ENCODE assay signal across 8 cellular contexts in genomic region chr17:13024526-13025263, GRCh38. TPM values are rescaled to one million over a fixed set of nuclear protein-coding genes. Genes with fewer than 3 reads are reported as not detected.
DNase-seq lines count a peak whose midpoint lies in the region; ATAC-seq and TF ChIP-seq lines count a peak whose summit lies in the region.

No MANE protein-coding gene starts in this region.

- H3K79me1 ChIP-seq in neuronal stem cell (ENCODE audit: low read depth, low read length): no peaks in the 10 kb centered on the region

- POLR2A ChIA-PET in CD4-positive, alpha-beta T cell (lab: Charles Lee): no interaction called here

- H2BK120ac ChIP-seq in neuronal stem cell (ENCODE audit: low read depth, low read length): no peak overlapping the region

- H3K4me1 Mint-ChIP-seq in CD4-positive, alpha-beta T cell (ENCODE audit: low read depth): peaks cover 6% of the 10 kb centered on the region
- peaks cover 4% of the 10 kb centered on the region for H3K4me1 Mint-ChIP-seq in activated T-cell treated with anti-CD3 and anti-CD28 coated beads, Interleukin-2, amount 50 U/mL, for 4 hours (ENCODE audit: low read depth)

- no CpG with 5 or more reads among the region's 19 CpGs for WGBS in neuronal stem cell (ENCODE audit: extremely low coverage in 2 of 2, insufficient read length in 2 of 2, insufficient replicate concordance in 1 of 2), 2 donors

- H3K36me3 ChIP-seq in OCI-LY3 (replicated peaks; ENCODE audit: low read depth, low read length) (no peaks in the 10 kb centered on the region), fibroblast of lung (ENCODE audit: control insufficient read depth, insufficient read depth, low read length) (no peaks in the 10 kb centered on the region), neuronal stem cell (replicated peaks in 1 of 2; ENCODE audit: control insufficient read depth in 2 of 2, insufficient read depth in 2 of 2, low read length in 2 of 2) (no peaks in the 10 kb centered on the region)

- no peak overlapping the region for H3K27ac Mint-ChIP-seq in CD4-positive, alpha-beta T cell

- H3K4me3 ChIP-seq in OCI-LY3 (ENCODE audit: low read length): peak overlapping the region; percentile 78
- H3K4me3 ChIP-seq in fibroblast of lung (replicated peaks in 1 of 4; ENCODE audit: control extremely low read depth in 1 of 4, insufficient read depth in 1 of 4, low read depth in 3 of 4, low read length in 4 of 4): peak overlapping the region in 1 of 4 experiments; percentile 25
- peak overlapping the region; percentile 5 to 65 for H3K4me3 ChIP-seq in neuronal stem cell (ENCODE audit: low read length in 2 of 2)

- no peak overlapping the region for H3K18ac ChIP-seq in neuronal stem cell (ENCODE audit: low read length)

- no peak overlapping the region for H4K91ac ChIP-seq in neuronal stem cell (ENCODE audit: low read depth, low read length, poor library complexity)

- H3K14ac ChIP-seq in neuronal stem cell (ENCODE audit: low read length): no peak overlapping the region

- intact Hi-C loops in CD4-positive, alpha-beta T cell (cut with DNase I, micrococcal nuclease): loop anchor here in 1 of 2 experiments (10.0 kb wide), 2 partner anchors 1040 to 1180 kb away; partner anchors contain the start of gene COX10

- H3K4me3 Mint-ChIP-seq in CD4-positive, alpha-beta T cell: no peak overlapping the region
- peak overlapping the region; percentile 29 for H3K4me3 Mint-ChIP-seq in activated T-cell treated with anti-CD3 and anti-CD28 coated beads, Interleukin-2, amount 50 U/mL, for 4 hours

- H2AK5ac ChIP-seq in neuronal stem cell (ENCODE audit: low read depth, low read length): no peak overlapping the region

- H3K27me3 Mint-ChIP-seq in CD4-positive, alpha-beta T cell: peaks cover 17% of the 10 kb centered on the region
- peaks cover 7% of the 10 kb centered on the region for H3K27me3 Mint-ChIP-seq in activated T-cell treated with anti-CD3 and anti-CD28 coated beads, Interleukin-2, amount 50 U/mL, for 4 hours (ENCODE audit: low read depth)

- no peak overlapping the region for H2BK15ac ChIP-seq in neuronal stem cell (ENCODE audit: low read length)

- no peak overlapping the region for H2BK5ac ChIP-seq in neuronal stem cell (ENCODE audit: low read length)

- no peaks in the 10 kb centered on the region for H3K36me3 Mint-ChIP-seq in CD4-positive, alpha-beta T cell (ENCODE audit: low read depth)
- no peaks in the 10 kb centered on the region for H3K36me3 Mint-ChIP-seq in activated T-cell treated with anti-CD3 and anti-CD28 coated beads, Interleukin-2, amount 50 U/mL, for 4 hours (ENCODE audit: insufficient read depth)

- CTCF ChIA-PET in CD4-positive, alpha-beta T cell (lab: Charles Lee): no interaction called here

- peak overlapping the region; percentile 44 for H3K9ac ChIP-seq in OCI-LY3 (ENCODE audit: low read length)
- H3K9ac ChIP-seq in fibroblast of lung (ENCODE audit: insufficient read depth, low read length): no peak overlapping the region
- no peak overlapping the region for H3K9ac ChIP-seq in neuronal stem cell (ENCODE audit: low read depth, low read length, poor library complexity)

- no peak overlapping the region for H3K23ac ChIP-seq in neuronal stem cell (ENCODE audit: low read depth, low read length, poor library complexity)

- H3K9me3 ChIP-seq in CD4-positive, alpha-beta T cell (ENCODE audit: control insufficient read depth, low read length): no peaks in the 10 kb centered on the region
- H3K9me3 ChIP-seq in OCI-LY3 (ENCODE audit: insufficient read depth, low read length) (no peaks in the 10 kb centered on the region), fibroblast of lung (ENCODE audit: control insufficient read depth, insufficient read depth, low read depth, low read length) (no peaks in the 10 kb centered on the region), neuronal stem cell (replicated peaks in 1 of 2; ENCODE audit: control insufficient read depth in 2 of 2, insufficient read depth in 1 of 2, low read depth in 1 of 2, low read length in 2 of 2) (no peaks in the 10 kb centered on the region)

- no peaks in the 10 kb centered on the region for H4K20me1 ChIP-seq in OCI-LY3 (ENCODE audit: insufficient read depth, low read length)
- H4K20me1 ChIP-seq in fibroblast of lung (ENCODE audit: control insufficient read depth, extremely low read depth, insufficient read depth, low read length): no peaks in the 10 kb centered on the region

- DNase-seq in CD4-positive, alpha-beta T cell: peak; percentile 39 to 70 (median 50)
- DNase-seq in activated T-cell treated with anti-CD3 and anti-CD28 coated beads, Interleukin-2, amount 50 U/mL, for 4 hours: peak; percentile 55
- peak; percentile 30 to 60 for DNase-seq in fibroblast of lung (ENCODE audit: low read depth in 2 of 2)
- peak; percentile 74 for DNase-seq in neuronal stem cell (ENCODE audit: low spot score)
- peak; percentile 73 for DNase-seq in superior temporal gyrus (ENCODE audit: extremely low spot score)

- no peaks in the 10 kb centered on the region for H3K27me3 ChIP-seq in CD4-positive, alpha-beta T cell (ENCODE audit: control insufficient read depth, insufficient read depth, low read length)
- no peaks in the 10 kb centered on the region for H3K27me3 ChIP-seq in OCI-LY3 (ENCODE audit: low read depth, low read length)
- H3K27me3 ChIP-seq in fibroblast of lung (ENCODE audit: control insufficient read depth, insufficient read depth, low read length): no peaks in the 10 kb centered on the region
- no peaks in the 10 kb centered on the region for H3K27me3 ChIP-seq in neuronal stem cell (ENCODE audit: control insufficient read depth in 3 of 3, insufficient read depth in 3 of 3, low read depth in 1 of 3, low read length in 3 of 3)

- H3K27ac ChIP-seq in CD4-positive, alpha-beta T cell (ENCODE audit: low read depth, low read length): no peak overlapping the region
- H3K27ac ChIP-seq in OCI-LY3 (ENCODE audit: low read length): no peak overlapping the region
- H3K27ac ChIP-seq in fibroblast of lung (ENCODE audit: insufficient read depth, low read length): no peak overlapping the region
- H3K27ac ChIP-seq in neuronal stem cell (replicated peaks; ENCODE audit: low read length): no peak overlapping the region

- H4K8ac ChIP-seq in neuronal stem cell (ENCODE audit: low read depth, low read length): no peak overlapping the region

- peak; percentile 100 for ATAC-seq in CD4-positive, alpha-beta T cell (ENCODE audit: poor library complexity)
- peak; percentile 78 for ATAC-seq in GM19324 (IDR thresholded peaks at IDR 0.05; ENCODE audit: low FRiP score, unreplicated experiment)
- peak; percentile 90 for ATAC-seq in HG03432 (IDR thresholded peaks at IDR 0.05; ENCODE audit: unreplicated experiment)
- peak; percentile 98 to 99 for ATAC-seq in activated T-cell treated with anti-CD3 and anti-CD28 coated beads, Interleukin-2, amount 50 U/mL, for 4 hours

- H2AFZ ChIP-seq in OCI-LY3 (ENCODE audit: low read depth, low read length): peak overlapping the region; percentile 99
- no peak overlapping the region for H2AFZ ChIP-seq in fibroblast of lung (ENCODE audit: low read length)
- peak overlapping the region; percentile 86 for H2AFZ ChIP-seq in neuronal stem cell (ENCODE audit: low read length)

- H3K9me3 Mint-ChIP-seq in CD4-positive, alpha-beta T cell: no peaks in the 10 kb centered on the region
- H3K9me3 Mint-ChIP-seq in activated T-cell treated with anti-CD3 and anti-CD28 coated beads, Interleukin-2, amount 50 U/mL, for 4 hours: no peaks in the 10 kb centered on the region

- peaks cover 9% of the 10 kb centered on the region; the same call in 1 of the 2 replicates for H3K4me1 ChIP-seq in OCI-LY3 (ENCODE audit: low read length)
- no peaks in the 10 kb centered on the region for H3K4me1 ChIP-seq in fibroblast of lung (ENCODE audit: control insufficient read depth, extremely low read depth, insufficient read depth, low read length)
- peaks cover 0 to 3% of the 10 kb centered on the region in 2 donors for H3K4me1 ChIP-seq in neuronal stem cell (ENCODE audit: control insufficient read depth in 2 of 2, insufficient read depth in 1 of 2, low read depth in 1 of 2, low read length in 2 of 2)

- H2BK12ac ChIP-seq in neuronal stem cell (ENCODE audit: low read length): no peak overlapping the region

- peak; percentile 98 for TF ChIP-seq CTCF in CD4-positive, alpha-beta T cell (IDR thresholded peaks at IDR 0.05)
- peak; percentile 80 for TF ChIP-seq CTCF in OCI-LY3 (IDR thresholded peaks at IDR 0.05; ENCODE audit: low read depth, low read length)
- peak; percentile 97 to 98 for TF ChIP-seq CTCF in fibroblast of lung (conservative IDR thresholded peaks at IDR 0.05 in 1 of 2, IDR thresholded peaks at IDR 0.05 in 1 of 2; ENCODE audit: low read depth in 1 of 2, low read length in 2 of 2)

- H3K79me2 ChIP-seq in OCI-LY3 (ENCODE audit: low read length) (no peaks in the 10 kb centered on the region), fibroblast of lung (ENCODE audit: control insufficient read depth, insufficient read depth, low read length) (no peaks in the 10 kb centered on the region)

- no peak overlapping the region for H3K4ac ChIP-seq in neuronal stem cell (ENCODE audit: low read length)

- H3K4me2 ChIP-seq in OCI-LY3 (ENCODE audit: low read length) (peak overlapping the region; percentile 87), fibroblast of lung (ENCODE audit: extremely low read depth, insufficient read depth, low read length) (peak overlapping the region; percentile 34), neuronal stem cell (ENCODE audit: insufficient read depth, low read length, poor library complexity, severe bottlenecking) (no peak overlapping the region)

RNA-seq across cellular contexts. Expression of gene ELAC2, which starts 6.9 kb away (rescaled TPM):
- total RNA-seq in CD4-positive, alpha-beta T cell: 10 to 100 TPM; 51.6 to 53.3 TPM
- 100 to 1,000 TPM; 116 to 125 (median 118) TPM for total RNA-seq in activated T-cell treated with anti-CD3 and anti-CD28 coated beads, Interleukin-2, amount 50 U/mL, for 4 hours
- 37.5 and 47.2 TPM in 2 replicates for total RNA-seq in fibroblast of lung
- polyA plus RNA-seq in fibroblast of lung: 36.9 and 61.3 TPM in 2 replicates
- polyA plus RNA-seq in fibroblast of lung (2012): 31.8 and 49.3 TPM in 2 replicates
- 69.8 and 132 TPM in 2 replicates for polyA minus RNA-seq in fibroblast of lung (ENCODE audit: low replicate concordance)
- 38.7 TPM for polyA plus RNA-seq in neuronal stem cell (2013, experiment 1 of 2)
- polyA plus RNA-seq in neuronal stem cell (2013, experiment 2 of 2): 36.8 TPM
